18 cellular contexts compared by ENCODE assay signal in the genomic region with DNA sequence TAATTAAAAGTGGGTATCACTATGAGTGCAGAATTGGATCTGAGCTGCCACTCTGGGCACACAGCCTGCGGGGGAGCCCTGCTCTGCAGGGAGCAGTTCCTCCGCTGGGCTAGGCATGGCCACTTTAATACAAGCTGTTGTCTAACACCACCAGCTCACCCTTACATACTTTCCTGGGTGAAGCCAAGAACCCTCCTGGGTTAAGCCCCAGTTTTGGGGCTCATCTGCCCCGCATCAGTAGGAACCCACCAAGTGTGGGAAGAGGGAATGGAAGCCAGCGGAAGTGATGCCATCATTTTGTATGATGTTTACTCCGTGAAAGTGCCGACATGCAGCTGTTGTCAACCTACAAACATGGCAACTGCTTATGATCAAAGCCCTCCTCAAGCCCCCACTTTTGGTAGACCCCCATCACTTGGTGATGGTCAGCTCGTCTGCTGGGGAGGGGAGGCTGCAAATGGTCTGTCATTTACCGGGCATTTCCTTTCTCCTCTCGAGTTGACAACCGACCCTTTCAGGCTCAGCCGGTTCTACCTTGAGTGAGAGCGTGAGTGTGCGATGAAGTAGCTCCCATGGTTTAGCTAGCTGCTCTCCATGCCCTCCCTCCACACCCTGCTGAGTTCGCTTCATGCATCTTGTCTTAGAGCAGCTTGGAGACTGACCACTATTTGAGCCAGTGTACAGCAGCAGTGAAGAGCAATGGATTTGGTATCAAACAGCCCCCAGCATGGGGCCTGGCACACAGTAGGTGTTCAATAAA.
DNase-seq lines count a peak whose midpoint lies in the region; ATAC-seq, FAIRE-seq and TF ChIP-seq lines count a peak whose summit lies in the region.
"Had no signal": no experiment of that assay in that cellular context is flagged by ENCODE, and none has a peak within 500 bp of the region (broad histone marks: within the 10 kb centered on the region; RNA-seq: fewer than 3 reads in every experiment).

No MANE protein-coding gene starts in this region.

- peak; percentile 8 for DNase-seq in activated naive CD8-positive, alpha-beta T cell treated with anti-CD3 and anti-CD28 coated beads, Interleukin-2, amount 10 ng/mL, durations not matched to agents 7 days and 5 days
- DNase-seq in activated naive CD8-positive, alpha-beta T cell treated with anti-CD3 and anti-CD28 coated beads for 36 hours, result no peak
- DNase-seq in IMR-90 (no peak), lower lobe of right lung (peak; percentile 6), spleen (peak; percentile 48), MG63 (no peak), H54 (ENCODE audit: insufficient read length, low spot score) (no peak)
- DNase-seq: CD4-positive, alpha-beta memory T cell; DMS79 treated with DMSO at 0.1 percent for 48 hours; GOT3; NCI-H1930; NCI-H2171 treated with DMSO at 0.1 percent for 48 hours; NCI-H774; SHP77 had no signal

- no peak overlapping the region for H3K4ac ChIP-seq in IMR-90 (ENCODE audit: low read depth, low read length)

- TF ChIP-seq POLR2A in IMR-90 (IDR thresholded peaks at IDR 0.05; ENCODE audit: low read depth, low read length) (no peak), spleen (IDR thresholded peaks at IDR 0.05) (no peak), H54 (IDR thresholded peaks at IDR 0.05; ENCODE audit: low read depth, low read length) (no peak)

- no peaks in the 10 kb centered on the region for H4K20me1 ChIP-seq in IMR-90 (ENCODE audit: insufficient read depth, low read length)

- dilution Hi-C loops in IMR-90 (cut with HindIII; ENCODE audit: low sequenced_read_pairs, unreplicated experiment), result no loop called here

- H3K4me2 ChIP-seq in IMR-90 (ENCODE audit: low read depth, low read length), result no peak overlapping the region

- no peaks in the 10 kb centered on the region for H3K36me3 Mint-ChIP-seq in activated naive CD8-positive, alpha-beta T cell treated with anti-CD3 and anti-CD28 coated beads, Interleukin-2, amount 10 ng/mL, durations not matched to agents 7 days and 5 days
- H3K36me3 Mint-ChIP-seq in activated naive CD8-positive, alpha-beta T cell treated with anti-CD3 and anti-CD28 coated beads for 36 hours, result no peaks in the 10 kb centered on the region
- H3K36me3 Mint-ChIP-seq: CD4-positive, alpha-beta memory T cell had no signal

- H3K27ac Mint-ChIP-seq in activated naive CD8-positive, alpha-beta T cell treated with anti-CD3 and anti-CD28 coated beads, Interleukin-2, amount 10 ng/mL, durations not matched to agents 7 days and 5 days, result peak overlapping the region; percentile 42
- no peak overlapping the region for H3K27ac Mint-ChIP-seq in activated naive CD8-positive, alpha-beta T cell treated with anti-CD3 and anti-CD28 coated beads for 36 hours

- 87% methylated on average over 3 of the region's 14 CpGs; no CpG with 5 or more reads in 1 of the 2 experiments for WGBS in IMR-90 (ENCODE audit: extremely low coverage in 2 of 2, insufficient read length in 1 of 2), 2 experiments
- 90 to 97% (median 93%) methylated on average over 13 to 14 of the region's 14 CpGs for WGBS in spleen, 5 donors

- H2BK20ac ChIP-seq in IMR-90 (ENCODE audit: low read depth, low read length), result no peak overlapping the region

- no peak overlapping the region for H2BK120ac ChIP-seq in IMR-90 (ENCODE audit: low read depth, low read length)

- in situ Hi-C loops in IMR-90 (cut with MboI; ENCODE audit: low sequenced_read_pairs), result no loop called here

- H3K27me3 ChIP-seq in IMR-90 (ENCODE audit: control insufficient read depth, insufficient read depth, low read length) (peaks cover 23% of the 10 kb centered on the region), lower lobe of right lung (ENCODE audit: low read depth) (no peaks in the 10 kb centered on the region), spleen (replicated peaks in 1 of 7) (peaks cover 0 to 29% (median 0%) of the 10 kb centered on the region in 7 donors), MG63 (no peaks in the 10 kb centered on the region)

- no peak overlapping the region for H3K9ac ChIP-seq in IMR-90 (ENCODE audit: low read depth, low read length)

- no peak overlapping the region for H2BK5ac ChIP-seq in IMR-90 (ENCODE audit: low read depth, low read length, poor library complexity, severe bottlenecking)

- H4K5ac ChIP-seq in IMR-90 (ENCODE audit: low read depth, low read length), result no peak overlapping the region

- FAIRE-seq in H54 (lab: Jason Lieb, UNC), result no peak
- FAIRE-seq: G401.6, GM12891 had no signal

- H3K18ac ChIP-seq in IMR-90 (ENCODE audit: low read depth, low read length), result no peak overlapping the region

- no peak overlapping the region for H2AFZ ChIP-seq in IMR-90 (replicated peaks; ENCODE audit: low read length, poor library complexity)

- H3K4me3 ChIP-seq in IMR-90 (ENCODE audit: insufficient read depth, low read depth, low read length), result no peak overlapping the region
- no peak overlapping the region for H3K4me3 ChIP-seq in lower lobe of right lung
- H3K4me3 ChIP-seq in spleen, result no peak overlapping the region
- H3K4me3 ChIP-seq in MG63, result no peak overlapping the region

- H3K9me1 ChIP-seq in IMR-90 (ENCODE audit: insufficient read depth, low read length), result no peaks in the 10 kb centered on the region; the same call in none of the 2 replicates

- no peak overlapping the region for H4K8ac ChIP-seq in IMR-90 (ENCODE audit: low read depth in 2 of 2, low read length in 2 of 2)

- no peak overlapping the region for H3K56ac ChIP-seq in IMR-90 (ENCODE audit: extremely low read depth, insufficient read depth, low read length)

- TF ChIP-seq CTCF in IMR-90 (conservative IDR thresholded peaks at IDR 0.05; ENCODE audit: low read depth, low read length) (no peak), lower lobe of right lung (IDR thresholded peaks at IDR 0.05) (no peak), spleen (IDR thresholded peaks at IDR 0.05 in 8 of 11, conservative IDR thresholded peaks at IDR 0.05 in 3 of 11) (no peak)

- POLR2A ChIA-PET in activated naive CD8-positive, alpha-beta T cell treated with anti-CD3 and anti-CD28 coated beads, Interleukin-2, amount 10 ng/mL, durations not matched to agents 7 days and 5 days (lab: Charles Lee), result no interaction called here
- POLR2A ChIA-PET in IMR-90 (lab: Charles Lee; ENCODE audit: unreplicated experiment), result no interaction called here

- H3K4me1 Mint-ChIP-seq in activated naive CD8-positive, alpha-beta T cell treated with anti-CD3 and anti-CD28 coated beads, Interleukin-2, amount 10 ng/mL, durations not matched to agents 7 days and 5 days, result peaks cover 40% of the 10 kb centered on the region
- H3K4me1 Mint-ChIP-seq in activated naive CD8-positive, alpha-beta T cell treated with anti-CD3 and anti-CD28 coated beads for 36 hours, result peaks cover 28% of the 10 kb centered on the region

- no peaks in the 10 kb centered on the region for H3K79me1 ChIP-seq in IMR-90 (ENCODE audit: low read depth in 1 of 2, low read length in 2 of 2)

- peaks cover 7% of the 10 kb centered on the region for H3K4me1 ChIP-seq in IMR-90 (ENCODE audit: control insufficient read depth, insufficient read depth, low read length)
- peaks cover 6% of the 10 kb centered on the region for H3K4me1 ChIP-seq in lower lobe of right lung
- peaks cover 9 to 54% (median 29%) of the 10 kb centered on the region in 6 donors for H3K4me1 ChIP-seq in spleen

- peak overlapping the region; percentile 32 for H2AK9ac ChIP-seq in IMR-90 (replicated peaks; ENCODE audit: low read depth, low read length, poor library complexity)

- no peaks in the 10 kb centered on the region for H3K9me3 Mint-ChIP-seq in activated naive CD8-positive, alpha-beta T cell treated with anti-CD3 and anti-CD28 coated beads, Interleukin-2, amount 10 ng/mL, durations not matched to agents 7 days and 5 days
- no peaks in the 10 kb centered on the region for H3K9me3 Mint-ChIP-seq in activated naive CD8-positive, alpha-beta T cell treated with anti-CD3 and anti-CD28 coated beads for 36 hours

- H3K9me3 ChIP-seq in IMR-90 (ENCODE audit: control insufficient read depth, insufficient read depth, low read length) (no peaks in the 10 kb centered on the region), lower lobe of right lung (no peaks in the 10 kb centered on the region), spleen (no peaks in the 10 kb centered on the region), MG63 (no peaks in the 10 kb centered on the region)

- no peak overlapping the region for H3K4me3 Mint-ChIP-seq in activated naive CD8-positive, alpha-beta T cell treated with anti-CD3 and anti-CD28 coated beads, Interleukin-2, amount 10 ng/mL, durations not matched to agents 7 days and 5 days
- H3K4me3 Mint-ChIP-seq in activated naive CD8-positive, alpha-beta T cell treated with anti-CD3 and anti-CD28 coated beads for 36 hours, result no peak overlapping the region

- no TSS peak for BruUV-seq in IMR-90 (replicated peaks; lab: Mats Ljungman, UMichigan)

- H3K23ac ChIP-seq in IMR-90 (ENCODE audit: low read depth, low read length), result no peak overlapping the region

- intact Hi-C loops in IMR-90 (cut with micrococcal nuclease), result no loop called here
- intact Hi-C loops in lower lobe of right lung (cut with DNase I), result no loop called here
- intact Hi-C loops in spleen (cut with DNase I; ENCODE audit: low total_unique reads), result no loop called here

- H3K27ac ChIP-seq in IMR-90 (ENCODE audit: insufficient read depth, low read length), result no peak overlapping the region
- H3K27ac ChIP-seq in lower lobe of right lung, result no peak overlapping the region
- peak overlapping the region in 1 of 8 donors; percentile 77 for H3K27ac ChIP-seq in spleen

- H3K27me3 Mint-ChIP-seq in activated naive CD8-positive, alpha-beta T cell treated with anti-CD3 and anti-CD28 coated beads, Interleukin-2, amount 10 ng/mL, durations not matched to agents 7 days and 5 days, result peaks cover 22% of the 10 kb centered on the region
- no peaks in the 10 kb centered on the region for H3K27me3 Mint-ChIP-seq in activated naive CD8-positive, alpha-beta T cell treated with anti-CD3 and anti-CD28 coated beads for 36 hours

- no peak overlapping the region for H2BK15ac ChIP-seq in IMR-90 (ENCODE audit: low read depth, low read length)

- no peak overlapping the region for H4K91ac ChIP-seq in IMR-90 (ENCODE audit: insufficient read depth, low read depth, low read length)

- H3K36me3 ChIP-seq in IMR-90 (ENCODE audit: control insufficient read depth, insufficient read depth, low read length), result no peaks in the 10 kb centered on the region
- H3K36me3 ChIP-seq in lower lobe of right lung, result no peaks in the 10 kb centered on the region
- H3K36me3 ChIP-seq in spleen, result no peaks in the 10 kb centered on the region
- H3K36me3 ChIP-seq in MG63, result no peaks in the 10 kb centered on the region

- CTCF ChIA-PET in IMR-90 (lab: Yijun Ruan, JAX), result no interaction called here

- H3K14ac ChIP-seq in IMR-90 (replicated peaks; ENCODE audit: low read depth, low read length), result no peak overlapping the region

- no peak for ATAC-seq in activated naive CD8-positive, alpha-beta T cell treated with anti-CD3 and anti-CD28 coated beads, Interleukin-2, amount 10 ng/mL, durations not matched to agents 7 days and 5 days (ENCODE audit: low read depth)
- no peak for ATAC-seq in IMR-90 (ENCODE audit: low read depth)
- no peak for ATAC-seq in lower lobe of right lung
- no peak for ATAC-seq in HG02970 (IDR thresholded peaks at IDR 0.05; ENCODE audit: low FRiP score, unreplicated experiment)
- ATAC-seq: Panc1 had no signal

- no peak overlapping the region for H2AK5ac ChIP-seq in IMR-90 (ENCODE audit: low read depth, low read length)

- TF ChIP-seq RAD21 in IMR-90 (IDR thresholded peaks at IDR 0.05; ENCODE audit: low read length), result no peak

Comparison
In these comparisons a context has a peak if more than half of its experiments do, and no peak if none do; other contexts are left out.
1. DNase-seq: peak in activated naive CD8-positive, alpha-beta T cell treated with anti-CD3 and anti-CD28 coated beads, Interleukin-2, amount 10 ng/mL, durations not matched to agents 7 days and 5 days (single experiment), lower lobe of right lung (single experiment) and spleen (single experiment); none in activated naive CD8-positive, alpha-beta T cell treated with anti-CD3 and anti-CD28 coated beads for 36 hours (single experiment), IMR-90 (single experiment), MG63 (single experiment) and H54 (single experiment).